Comparison of ENCODE assay signal across 8 cellular contexts in genomic region chr1:197902454-197903195, GRCh38. TPM values are rescaled to one million over a fixed set of nuclear protein-coding genes. Genes with fewer than 3 reads are reported as not detected.
A peak's percentile ranks its signal among the peaks of the same experiment; 100 is the strongest.
DNase-seq lines count a peak whose midpoint lies in the region; ATAC-seq and TF ChIP-seq lines count a peak whose summit lies in the region.

TSS of gene C1orf53 (plus strand) at chr1:197902630. CDS start at chr1:197902650, 20 bp downstream.

- TF ChIP-seq POLR2A in GM19193 (IDR thresholded peaks at IDR 0.05; ENCODE audit: extremely low read depth, insufficient read depth, insufficient read length) = peak; percentile 65
- peak; percentile 81 for TF ChIP-seq POLR2A in right lobe of liver (IDR thresholded peaks at IDR 0.05)

- H3K4me1 Mint-ChIP-seq in activated CD4-positive, alpha-beta T cell treated with anti-CD3 and anti-CD28 coated beads, Interleukin-2, amount 10 ng/mL, durations not matched to agents 24 days and 14 days = peaks cover 8% of the 10 kb centered on the region
- peaks cover 12% of the 10 kb centered on the region for H3K4me1 Mint-ChIP-seq in dendritic cell treated with granulocyte-macrophage colony-stimulating factor and Interleukin-4, amounts not matched to agents 40 ng/mL and 50 ng/mL, for 4 days (ENCODE audit: low read depth)

- H3K27ac Mint-ChIP-seq in activated CD4-positive, alpha-beta T cell treated with anti-CD3 and anti-CD28 coated beads, Interleukin-2, amount 10 ng/mL, durations not matched to agents 24 days and 14 days = peak within 1 kb of the TSS; percentile 80
- peak within 1 kb of the TSS; percentile 88 for H3K27ac Mint-ChIP-seq in dendritic cell treated with granulocyte-macrophage colony-stimulating factor and Interleukin-4, amounts not matched to agents 40 ng/mL and 50 ng/mL, for 4 days

- no peaks in the 10 kb centered on the region for H3K36me3 ChIP-seq in BE2C
- H3K36me3 ChIP-seq in right lobe of liver = no peaks in the 10 kb centered on the region

- peak within 1 kb of the TSS; percentile 59 to 97 (median 90) for H3K27ac ChIP-seq in right lobe of liver

- DNase-seq in BE2C (peak; percentile 91), NCI-H460 (ENCODE audit: extremely low read depth, low read depth) (peak; percentile 92), right lobe of liver (peak; percentile 90 to 93 (median 91))
- DNase-seq in activated CD4-positive, alpha-beta T cell treated with anti-CD3 and anti-CD28 coated beads, Interleukin-2, amount 10 ng/mL, durations not matched to agents 24 days and 14 days = peak; percentile 94
- DNase-seq in stimulated activated CD4-positive, alpha-beta T cell treated with anti-CD3 and anti-CD28 coated beads, Interleukin-4, amount 100 ng/mL, for 4 hours = peak; percentile 77 to 81

- H3K9me3 ChIP-seq in BE2C (no peaks in the 10 kb centered on the region), right lobe of liver (no peaks in the 10 kb centered on the region)

- H3K4me3 ChIP-seq in BE2C (ENCODE audit: low read depth, low read length) (peak within 1 kb of the TSS; percentile 67), right lobe of liver (peak within 1 kb of the TSS; percentile 49 to 95 (median 83))

- H3K4me1 ChIP-seq in BE2C = peaks cover 13% of the 10 kb centered on the region
- H3K4me1 ChIP-seq in right lobe of liver = peaks cover 0 to 17% (median 7%) of the 10 kb centered on the region in 4 donors

- intact Hi-C loops in activated CD4-positive, alpha-beta T cell treated with anti-CD3 and anti-CD28 coated beads, Interleukin-2, amount 10 ng/mL, durations not matched to agents 24 days and 14 days (cut with micrococcal nuclease) = loop anchor here (2.0 to 10.0 kb wide), 3 partner anchors 126 to 722 kb away; partner anchors contain the start of gene NEK7
- intact Hi-C loops in dendritic cell treated with granulocyte-macrophage colony-stimulating factor and Interleukin-4, amounts not matched to agents 40 ng/mL and 50 ng/mL, for 4 days (cut with micrococcal nuclease) = no loop called here
- intact Hi-C loops in right lobe of liver (cut with DNase I) = no loop called here

- WGBS in right lobe of liver (ENCODE audit: insufficient coverage, low coverage, low lambda C conversion rate, missing lambda C conversion rate) = 0% methylated on average over 11 of the region's 90 CpGs

- peak within 1 kb of the TSS; percentile 83 for H3K4me3 Mint-ChIP-seq in activated CD4-positive, alpha-beta T cell treated with anti-CD3 and anti-CD28 coated beads, Interleukin-2, amount 10 ng/mL, durations not matched to agents 24 days and 14 days
- peak within 1 kb of the TSS; percentile 83 for H3K4me3 Mint-ChIP-seq in dendritic cell treated with granulocyte-macrophage colony-stimulating factor and Interleukin-4, amounts not matched to agents 40 ng/mL and 50 ng/mL, for 4 days

- ATAC-seq in HG03378 (IDR thresholded peaks at IDR 0.05; ENCODE audit: unreplicated experiment) (peak; percentile 91), right lobe of liver (peak; percentile 96 to 99 (median 97))

- no peak for TF ChIP-seq CTCF in BE2C (IDR thresholded peaks at IDR 0.05; ENCODE audit: low read depth, low read length)
- peak in 1 of 4 donors; percentile 11 for TF ChIP-seq CTCF in right lobe of liver (IDR thresholded peaks at IDR 0.05)

- no peaks in the 10 kb centered on the region for H3K27me3 ChIP-seq in BE2C
- H3K27me3 ChIP-seq in right lobe of liver = no peaks in the 10 kb centered on the region

- H3K36me3 Mint-ChIP-seq in activated CD4-positive, alpha-beta T cell treated with anti-CD3 and anti-CD28 coated beads, Interleukin-2, amount 10 ng/mL, durations not matched to agents 24 days and 14 days (ENCODE audit: low read depth) = no peaks in the 10 kb centered on the region
- H3K36me3 Mint-ChIP-seq in dendritic cell treated with granulocyte-macrophage colony-stimulating factor and Interleukin-4, amounts not matched to agents 40 ng/mL and 50 ng/mL, for 4 days (ENCODE audit: low read depth) = no peaks in the 10 kb centered on the region

- H3K9me3 Mint-ChIP-seq in activated CD4-positive, alpha-beta T cell treated with anti-CD3 and anti-CD28 coated beads, Interleukin-2, amount 10 ng/mL, durations not matched to agents 24 days and 14 days = no peaks in the 10 kb centered on the region
- no peaks in the 10 kb centered on the region for H3K9me3 Mint-ChIP-seq in dendritic cell treated with granulocyte-macrophage colony-stimulating factor and Interleukin-4, amounts not matched to agents 40 ng/mL and 50 ng/mL, for 4 days

- peaks cover 68% of the 10 kb centered on the region for H3K27me3 Mint-ChIP-seq in activated CD4-positive, alpha-beta T cell treated with anti-CD3 and anti-CD28 coated beads, Interleukin-2, amount 10 ng/mL, durations not matched to agents 24 days and 14 days
- peaks cover 50% of the 10 kb centered on the region for H3K27me3 Mint-ChIP-seq in dendritic cell treated with granulocyte-macrophage colony-stimulating factor and Interleukin-4, amounts not matched to agents 40 ng/mL and 50 ng/mL, for 4 days

RNA-seq across cellular contexts. Expression of gene C1orf53, which starts in this region (rescaled TPM):
- polyA plus RNA-seq in BE2C (2012; ENCODE audit: insufficient read depth, insufficient read length, low read depth) = 5.1 TPM
- 8.9 and 10.6 TPM in 2 replicates for total RNA-seq in NCI-H460 (2014; rRNA removed; shearing (Covaris generic))
- polyA plus RNA-seq in NCI-H460 (2014; cell fraction: nucleus; rRNA removed) = 14.0 and 34.1 TPM in 2 replicates
- total RNA-seq in activated CD4-positive, alpha-beta T cell treated with anti-CD3 and anti-CD28 coated beads, Interleukin-2, amount 10 ng/mL, durations not matched to agents 24 days and 14 days = 1.0 and 1.3 TPM in 2 replicates
- 1 to 10 TPM; 4.0 to 8.9 (median 6.2) TPM for total RNA-seq in right lobe of liver

Comparison
In these comparisons a context has a peak if more than half of its experiments do, and no peak if none do; other contexts are left out.
1. Peak in every context shown above with its lines: DNase-seq, ATAC-seq, H3K4me3 ChIP-seq and H3K27ac ChIP-seq.